ENCODE assay signal across 19 cellular contexts in the genomic region with DNA sequence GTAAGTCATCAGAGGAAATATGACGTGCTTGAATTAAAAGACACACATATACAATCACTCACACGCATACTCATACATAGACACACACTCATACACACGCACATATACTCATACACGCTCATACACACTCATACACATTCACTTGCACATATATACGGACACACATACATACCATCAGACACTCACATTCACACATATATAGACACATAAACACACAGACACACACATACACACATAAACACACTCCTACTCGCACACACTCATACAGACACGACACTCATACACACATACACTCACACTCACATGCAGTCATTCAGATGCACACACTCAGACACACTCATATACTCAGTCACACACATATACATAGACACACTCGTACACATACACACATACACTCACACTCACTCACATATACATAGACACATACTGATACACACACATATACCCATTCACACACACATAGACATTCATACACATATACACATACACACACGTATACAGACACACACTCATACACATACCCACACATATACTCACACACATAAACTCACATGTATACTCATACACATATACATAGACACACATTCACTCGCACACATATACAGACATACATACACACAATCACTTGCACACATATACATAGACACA. TPM values are rescaled to one million over a fixed set of nuclear protein-coding genes. Genes with fewer than 3 reads are reported as not detected.
DNase-seq lines count a peak whose midpoint lies in the region; ATAC-seq, FAIRE-seq and TF ChIP-seq lines count a peak whose summit lies in the region.
"Had no signal": no experiment of that assay in that cellular context is flagged by ENCODE, and none has a peak within 500 bp of the region (broad histone marks: within the 10 kb centered on the region; RNA-seq: fewer than 3 reads in every experiment).

No MANE protein-coding gene starts in this region.

- BruUV-seq in A673 (replicated peaks; lab: Mats Ljungman, UMichigan) (TSS peak; percentile 57), HCT116 (replicated peaks; lab: Mats Ljungman, UMichigan) (TSS peak; percentile 30), Panc1 (replicated peaks; lab: Mats Ljungman, UMichigan) (TSS peak; percentile 70)

- no peak overlapping the region for H2BK120ac ChIP-seq in neuronal stem cell (ENCODE audit: low read depth, low read length)

- intact Hi-C loops in A673 (cut with micrococcal nuclease; ENCODE audit: unreplicated experiment), result no loop called here
- intact Hi-C loops in HCT116 (cut with micrococcal nuclease), result no loop called here
- intact Hi-C loops in Panc1 (cut with micrococcal nuclease; ENCODE audit: unreplicated experiment), result no loop called here
- intact Hi-C loops in kidney (cut with DNase I), result no loop called here

- H3K27me3 ChIP-seq in A673 (replicated peaks; ENCODE audit: insufficient read depth, low read depth, low read length, poor library complexity), result no peaks in the 10 kb centered on the region
- no peaks in the 10 kb centered on the region for H3K27me3 ChIP-seq in HCT116 (ENCODE audit: insufficient read depth, low read length)
- no peaks in the 10 kb centered on the region for H3K27me3 ChIP-seq in Panc1 (ENCODE audit: control insufficient read depth, insufficient read depth, low read length)
- H3K27me3 ChIP-seq in neuronal stem cell (ENCODE audit: control insufficient read depth in 3 of 3, insufficient read depth in 3 of 3, low read depth in 1 of 3, low read length in 3 of 3), result peaks cover 0 to 2% (median 0%) of the 10 kb centered on the region in 3 experiments

- H3K18ac ChIP-seq in neuronal stem cell (ENCODE audit: low read length), result no peak overlapping the region

- H3K9me3 Mint-ChIP-seq in activated naive CD4-positive, alpha-beta T cell treated with anti-CD3 and anti-CD28 coated beads, Interleukin-2, amount 10 ng/mL, durations not matched to agents 7 days and 5 days, result no peaks in the 10 kb centered on the region
- H3K9me3 Mint-ChIP-seq: CD8-positive, alpha-beta T cell; IgD-negative memory B cell had no signal

- H3K79me2 ChIP-seq in HCT116 (ENCODE audit: insufficient read depth, low read length), result no peaks in the 10 kb centered on the region

- H2BK12ac ChIP-seq in neuronal stem cell (ENCODE audit: low read length), result no peak overlapping the region

- DNase-seq in A673 (ENCODE audit: low spot score) (no peak), HCT116 (ENCODE audit: low read depth, low spot score) (no peak), Panc1 (ENCODE audit: low read depth, low spot score) (no peak), neuronal stem cell (ENCODE audit: low spot score) (no peak), kidney (no peak)
- DNase-seq in activated naive CD4-positive, alpha-beta T cell treated with anti-CD3 and anti-CD28 coated beads, Interleukin-2, amount 10 ng/mL, durations not matched to agents 7 days and 5 days, result no peak
- DNase-seq: C1 segment of cervical spinal cord; Calu3; CD8-positive, alpha-beta T cell; GF-D8; NCI-H1048; NCI-H1694; NCI-H526 treated with DMSO at 0.1 percent for 48 hours; SK-N-SH had no signal

- RAD21 ChIA-PET in HCT116 (lab: Charles Lee; ENCODE audit: low non-redundant PET in 1 of 2, low total read pairs in 2 of 2, uncharacterized antibody in 2 of 2, unreplicated experiment in 2 of 2), result no interaction called here

- H3K9me2 ChIP-seq in HCT116 (ENCODE audit: insufficient read depth), result no peaks in the 10 kb centered on the region
- H3K9me2 ChIP-seq: SK-N-SH had no signal

- H4K20me1 ChIP-seq in HCT116 (ENCODE audit: insufficient read depth), result no peaks in the 10 kb centered on the region

- H3K27ac Mint-ChIP-seq in activated naive CD4-positive, alpha-beta T cell treated with anti-CD3 and anti-CD28 coated beads, Interleukin-2, amount 10 ng/mL, durations not matched to agents 7 days and 5 days, result no peak overlapping the region
- H3K27ac Mint-ChIP-seq: CD8-positive, alpha-beta T cell; IgD-negative memory B cell had no signal

- no peak overlapping the region for H3K27ac ChIP-seq in A673 (ENCODE audit: low read depth, low read length, poor library complexity, severe bottlenecking)
- no peak overlapping the region for H3K27ac ChIP-seq in HCT116 (ENCODE audit: low read depth, low read length)
- no peak overlapping the region for H3K27ac ChIP-seq in Panc1 (ENCODE audit: low read length)
- no peak overlapping the region for H3K27ac ChIP-seq in neuronal stem cell (replicated peaks; ENCODE audit: low read length)
- no peak overlapping the region for H3K27ac ChIP-seq in kidney (ENCODE audit: low read depth in 2 of 2, low read length in 2 of 2)
- H3K27ac ChIP-seq: A549 had no signal

- no peak overlapping the region for H3K4me3 Mint-ChIP-seq in activated naive CD4-positive, alpha-beta T cell treated with anti-CD3 and anti-CD28 coated beads, Interleukin-2, amount 10 ng/mL, durations not matched to agents 7 days and 5 days
- H3K4me3 Mint-ChIP-seq: CD8-positive, alpha-beta T cell; IgD-negative memory B cell had no signal

- TF ChIP-seq POLR2A in HCT116 (IDR thresholded peaks at IDR 0.05; ENCODE audit: borderline replicate concordance, extremely low read depth, insufficient read depth, insufficient read length), result no peak

- H4K8ac ChIP-seq in neuronal stem cell (ENCODE audit: low read depth, low read length), result no peak overlapping the region

- no peak overlapping the region for H3K23ac ChIP-seq in neuronal stem cell (ENCODE audit: low read depth, low read length, poor library complexity)

- POLR2A ChIA-PET in A673 (lab: Charles Lee; ENCODE audit: low non-redundant PET), result no interaction called here
- POLR2A ChIA-PET in HCT116 (lab: Charles Lee), result no interaction called here
- POLR2A ChIA-PET in Panc1 (lab: Charles Lee), result interaction anchor here (0.6 kb wide), 2 partner anchors 109 to 142 kb away, joined by 4 to 7 read pairs; no protein-coding TSS in a partner anchor

- in situ Hi-C loops in Panc1 (cut with HindIII; ENCODE audit: low pct_unique_long_range_greater_than_20kb, low sequenced_read_pairs), result no loop called here

- no peaks in the 10 kb centered on the region for H3K9me3 ChIP-seq in A673 (ENCODE audit: low read depth, low read length, poor library complexity, severe bottlenecking)
- no peaks in the 10 kb centered on the region for H3K9me3 ChIP-seq in HCT116 (ENCODE audit: control insufficient read depth in 1 of 2, insufficient read depth in 1 of 2, low read depth in 1 of 2, low read length in 2 of 2)
- no peaks in the 10 kb centered on the region for H3K9me3 ChIP-seq in Panc1 (ENCODE audit: control insufficient read depth, insufficient read depth, low read depth, low read length)
- H3K9me3 ChIP-seq in neuronal stem cell (replicated peaks in 1 of 2; ENCODE audit: control insufficient read depth in 2 of 2, insufficient read depth in 1 of 2, low read depth in 1 of 2, low read length in 2 of 2), result no peaks in the 10 kb centered on the region
- H3K9me3 ChIP-seq in kidney (ENCODE audit: control insufficient read depth in 1 of 2, low read length in 2 of 2), result no peaks in the 10 kb centered on the region
- H3K9me3 ChIP-seq: A549, SK-N-SH had no signal

- peaks cover 24% of the 10 kb centered on the region for H3K36me3 Mint-ChIP-seq in activated naive CD4-positive, alpha-beta T cell treated with anti-CD3 and anti-CD28 coated beads, Interleukin-2, amount 10 ng/mL, durations not matched to agents 7 days and 5 days

- H2AFZ ChIP-seq in HCT116 (ENCODE audit: low read depth, low read length, poor library complexity, severe bottlenecking), result no peak overlapping the region
- no peak overlapping the region for H2AFZ ChIP-seq in neuronal stem cell (ENCODE audit: low read length)

- CTCF ChIA-PET in A673 (lab: Charles Lee) (no interaction called here), HCT116 (lab: Charles Lee) (no interaction called here), Panc1 (lab: Charles Lee) (no interaction called here)
- CTCF ChIA-PET in activated naive CD4-positive, alpha-beta T cell treated with anti-CD3 and anti-CD28 coated beads, Interleukin-2, amount 10 ng/mL, durations not matched to agents 7 days and 5 days (lab: Charles Lee), result no interaction called here

- H3K36me3 ChIP-seq in A673 (ENCODE audit: insufficient read depth, low read length, poor library complexity, severe bottlenecking) (peaks cover 18% of the 10 kb centered on the region), HCT116 (ENCODE audit: control insufficient read depth in 1 of 2, insufficient read depth in 2 of 2, low read length in 2 of 2) (peaks cover 15 to 29% of the 10 kb centered on the region in 2 experiments), Panc1 (ENCODE audit: control insufficient read depth, insufficient read depth, low read length) (peaks cover 2% of the 10 kb centered on the region; the same call in 1 of the 2 replicates), neuronal stem cell (replicated peaks in 1 of 2; ENCODE audit: control insufficient read depth in 2 of 2, insufficient read depth in 2 of 2, low read length in 2 of 2) (peaks cover 36 to 96% of the 10 kb centered on the region in 2 donors), kidney (ENCODE audit: control insufficient read depth in 1 of 2, insufficient read depth in 2 of 2, low read length in 2 of 2) (peaks cover 32 to 35% of the 10 kb centered on the region in 2 donors)

- no peak overlapping the region for H4K91ac ChIP-seq in neuronal stem cell (ENCODE audit: low read depth, low read length, poor library complexity)

- WGBS in neuronal stem cell (ENCODE audit: extremely low coverage in 2 of 2, insufficient read length in 2 of 2, insufficient replicate concordance in 1 of 2), 2 donors, result 99 to 100% methylated on average over 5 to 7 of the region's 10 CpGs

- TF ChIP-seq RAD21 in HCT116 (IDR thresholded peaks at IDR 0.05; ENCODE audit: low read depth), result no peak

- H3K4me3 ChIP-seq in A673 (ENCODE audit: low read depth, low read length, poor library complexity, severe bottlenecking) (no peak overlapping the region), HCT116 (replicated peaks in 1 of 2; ENCODE audit: low read depth in 1 of 2, low read length in 2 of 2) (no peak overlapping the region), Panc1 (ENCODE audit: low read depth in 2 of 2, low read length in 2 of 2) (no peak overlapping the region), neuronal stem cell (ENCODE audit: low read length in 2 of 2) (no peak overlapping the region), kidney (ENCODE audit: low read length in 2 of 2) (no peak overlapping the region)
- H3K4me3 ChIP-seq: A549 had no signal

- TF ChIP-seq CTCF in A673 (conservative IDR thresholded peaks at IDR 0.05; ENCODE audit: low read depth, low read length) (no peak), HCT116 (IDR thresholded peaks at IDR 0.05 in 2 of 3, conservative IDR thresholded peaks at IDR 0.05 in 1 of 3; ENCODE audit: borderline replicate concordance in 1 of 3, insufficient read depth in 1 of 3, low read depth in 2 of 3, low read length in 2 of 3) (no peak), Panc1 (IDR thresholded peaks at IDR 0.05) (no peak), kidney (IDR thresholded peaks at IDR 0.05; ENCODE audit: borderline replicate concordance, extremely low read depth, insufficient read depth) (no peak)

- H3K79me1 ChIP-seq in neuronal stem cell (ENCODE audit: low read depth, low read length), result peaks cover 3% of the 10 kb centered on the region

- no peak overlapping the region for H2AK5ac ChIP-seq in neuronal stem cell (ENCODE audit: low read depth, low read length)

- H3K9ac ChIP-seq in HCT116 (ENCODE audit: low read length) (no peak overlapping the region), neuronal stem cell (ENCODE audit: low read depth, low read length, poor library complexity) (peak overlapping the region; percentile 36), kidney (ENCODE audit: low read length in 2 of 2) (no peak overlapping the region)
- H3K9ac ChIP-seq: SK-N-SH had no signal

- H2BK15ac ChIP-seq in neuronal stem cell (ENCODE audit: low read length), result no peak overlapping the region

- ATAC-seq in HCT116, result no peak
- ATAC-seq in Panc1, result no peak
- ATAC-seq in HG03460 (IDR thresholded peaks at IDR 0.05; ENCODE audit: unreplicated experiment), result no peak
- ATAC-seq: A549; CD8-positive, alpha-beta T cell had no signal

- no peak overlapping the region for H2BK5ac ChIP-seq in neuronal stem cell (ENCODE audit: low read length)

- no peaks in the 10 kb centered on the region for H3K27me3 Mint-ChIP-seq in activated naive CD4-positive, alpha-beta T cell treated with anti-CD3 and anti-CD28 coated beads, Interleukin-2, amount 10 ng/mL, durations not matched to agents 7 days and 5 days
- H3K27me3 Mint-ChIP-seq: IgD-negative memory B cell had no signal

- no peak overlapping the region for H3K4ac ChIP-seq in neuronal stem cell (ENCODE audit: low read length)

- H3K4me1 Mint-ChIP-seq in activated naive CD4-positive, alpha-beta T cell treated with anti-CD3 and anti-CD28 coated beads, Interleukin-2, amount 10 ng/mL, durations not matched to agents 7 days and 5 days, result peaks cover 33% of the 10 kb centered on the region

- no peak overlapping the region for H3K14ac ChIP-seq in neuronal stem cell (ENCODE audit: low read length)

- no peak for FAIRE-seq in kidney (lab: Jason Lieb, UNC)
- FAIRE-seq: A549, H54, RCC 7860 had no signal

- no peak overlapping the region for H3K4me2 ChIP-seq in HCT116 (ENCODE audit: low read length)
- no peak overlapping the region for H3K4me2 ChIP-seq in neuronal stem cell (ENCODE audit: insufficient read depth, low read length, poor library complexity, severe bottlenecking)
- H3K4me2 ChIP-seq: A549, SK-N-SH had no signal

- H3K4me1 ChIP-seq in A673 (ENCODE audit: insufficient read depth, low read length, poor library complexity, severe bottlenecking) (no peaks in the 10 kb centered on the region), HCT116 (ENCODE audit: control insufficient read depth in 1 of 2, insufficient read depth in 2 of 2, low read length in 2 of 2) (0 out of 4 replicates have a peak, but pooled peaks cover 0 to 10% of the 10 kb centered on the region in 2 experiments), Panc1 (ENCODE audit: control insufficient read depth, insufficient read depth, low read length) (no peaks in the 10 kb centered on the region), neuronal stem cell (ENCODE audit: control insufficient read depth in 2 of 2, insufficient read depth in 1 of 2, low read depth in 1 of 2, low read length in 2 of 2) (no peaks in the 10 kb centered on the region), kidney (ENCODE audit: control insufficient read depth in 1 of 2, insufficient read depth in 1 of 2, low read depth in 1 of 2, low read length in 2 of 2) (peaks cover 0 to 15% of the 10 kb centered on the region in 2 donors)

RNA-seq across cellular contexts. Expression of gene NUDT16L1, which starts 24.9 kb away (rescaled TPM):
- total RNA-seq in A673 (2021) (29.7 and 33.8 TPM in 2 replicates), HCT116 (2021; ENCODE audit: unreplicated experiment) (23.4 TPM), Panc1 (2021; ENCODE audit: unreplicated experiment) (42.9 TPM), kidney (30.6 TPM)
- 21.1 and 22.7 TPM in 2 replicates for polyA plus RNA-seq in HCT116 (2012)
- polyA plus RNA-seq in Panc1 (2012; ENCODE audit: insufficient read length), result 85.4 TPM
- polyA plus RNA-seq in neuronal stem cell (2013, experiment 1 of 2), result 24.6 TPM
- 25.4 TPM for polyA plus RNA-seq in neuronal stem cell (2013, experiment 2 of 2)
- 69.4 TPM for polyA plus RNA-seq in kidney (ENCODE audit: insufficient read depth, low read depth, low replicate concordance)

RNA-seq across cellular contexts. Expression of gene MGRN1, which starts 43.8 kb away (rescaled TPM):
- total RNA-seq in A673 (2021) (54.6 and 61.4 TPM in 2 replicates), HCT116 (2021; ENCODE audit: unreplicated experiment) (50.6 TPM), Panc1 (2021; ENCODE audit: unreplicated experiment) (59.7 TPM), kidney (90.8 TPM)
- 26.2 and 33.7 TPM in 2 replicates for polyA plus RNA-seq in HCT116 (2012)
- polyA plus RNA-seq in Panc1 (2012; ENCODE audit: insufficient read length), result 72.3 TPM
- polyA plus RNA-seq in neuronal stem cell (2013, experiment 1 of 2), result 48.7 TPM
- polyA plus RNA-seq in neuronal stem cell (2013, experiment 2 of 2), result 51.0 TPM
- 19.7 TPM for polyA plus RNA-seq in kidney (ENCODE audit: insufficient read depth, low read depth, low replicate concordance)

RNA-seq across cellular contexts. Expression of gene UBALD1, which starts 53.7 kb away (rescaled TPM):
- 36.3 and 36.5 TPM in 2 replicates for total RNA-seq in A673 (2021)
- total RNA-seq in HCT116 (2021; ENCODE audit: unreplicated experiment), result 45.9 TPM
- 24.9 and 39.8 TPM in 2 replicates for polyA plus RNA-seq in HCT116 (2012)
- total RNA-seq in Panc1 (2021; ENCODE audit: unreplicated experiment), result 29.9 TPM
- polyA plus RNA-seq in Panc1 (2012; ENCODE audit: insufficient read length), result 45.6 TPM
- 13.4 TPM for polyA plus RNA-seq in neuronal stem cell (2013, experiment 1 of 2)
- polyA plus RNA-seq in neuronal stem cell (2013, experiment 2 of 2), result 13.0 TPM
- total RNA-seq in kidney, result 38.3 TPM
- 31.8 TPM for polyA plus RNA-seq in kidney (ENCODE audit: insufficient read depth, low read depth, low replicate concordance)
